ENCODE assay signal across 8 cellular contexts in the genomic region with DNA sequence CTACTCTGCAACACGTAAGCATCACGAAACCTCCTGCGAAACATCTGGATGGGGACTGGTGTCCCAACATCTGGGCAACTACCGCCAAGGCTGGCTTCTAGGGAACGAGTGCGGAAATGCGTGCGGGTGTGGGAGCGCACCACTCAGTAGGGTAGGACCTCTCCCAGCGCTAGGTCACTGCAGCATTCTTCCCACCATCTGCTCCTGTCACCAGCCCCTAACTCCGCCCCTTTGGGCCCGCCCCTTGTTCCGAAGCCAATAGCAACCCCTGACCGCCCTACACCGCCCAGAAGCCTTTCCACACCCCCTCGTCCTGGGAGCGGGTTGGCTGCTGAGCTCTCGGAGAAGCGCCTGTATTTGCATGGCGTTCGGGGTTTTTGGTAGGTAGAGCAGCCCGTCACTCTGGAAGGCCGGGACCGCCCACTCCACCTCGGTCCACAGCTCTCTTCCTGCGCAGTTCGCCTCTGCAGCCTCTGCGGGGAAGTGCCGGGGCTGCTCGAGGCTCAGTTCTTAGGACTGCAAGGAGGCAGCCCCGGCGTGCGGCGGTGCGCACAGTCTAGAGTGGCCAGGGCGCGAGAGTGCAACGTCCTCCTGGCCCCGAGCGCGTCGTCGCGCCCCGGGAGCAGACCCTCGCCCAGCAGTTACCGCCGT. TPM values are rescaled to one million over a fixed set of nuclear protein-coding genes. Genes with fewer than 3 reads are reported as not detected.
DNase-seq lines count a peak whose midpoint lies in the region; ATAC-seq and TF ChIP-seq lines count a peak whose summit lies in the region.

TSS of gene HS3ST3B1 (plus strand) at position 454 of the 651 bp plus-strand sequence. CDS start 438 bp downstream, outside the sequence.

- H3F3A ChIP-seq in neural cell (ENCODE audit: insufficient read depth, low read length, poor library complexity, severe bottlenecking), result no peaks in the 10 kb centered on the region

- H3K9me2 ChIP-seq in neural cell (ENCODE audit: insufficient read depth, low read length), result no peaks in the 10 kb centered on the region

- H3K27me3 Mint-ChIP-seq in stimulated activated naive CD8-positive, alpha-beta T cell treated with anti-CD3 and anti-CD28 coated beads, Interleukin-15, Interleukin-2, amounts not matched to agents 100 ng/mL and 50 ng/mL, for 24 hours, result peaks cover 30% of the 10 kb centered on the region

- peak; percentile 69 for TF ChIP-seq RAD21 in neural cell (conservative IDR thresholded peaks at IDR 0.05)

- no peaks in the 10 kb centered on the region for H3K4me1 ChIP-seq in foreskin keratinocyte

- TF ChIP-seq CTCF in foreskin keratinocyte (conservative IDR thresholded peaks at IDR 0.05) (no peak), neural cell (IDR thresholded peaks at IDR 0.05; ENCODE audit: poor library complexity, severe bottlenecking) (peak; percentile 71)

- no peak for TF ChIP-seq EP300 in neural cell (conservative IDR thresholded peaks at IDR 0.05; ENCODE audit: poor library complexity, severe bottlenecking)

- peak within 1 kb of the TSS; percentile 94 for H3K27ac Mint-ChIP-seq in stimulated activated naive CD8-positive, alpha-beta T cell treated with anti-CD3 and anti-CD28 coated beads, Interleukin-15, Interleukin-2, amounts not matched to agents 100 ng/mL and 50 ng/mL, for 24 hours

- H3K27ac ChIP-seq in foreskin keratinocyte (no peak within 1 kb of the TSS), neural cell (ENCODE audit: low read length) (no peak within 1 kb of the TSS)

- H3K4me1 Mint-ChIP-seq in stimulated activated naive CD8-positive, alpha-beta T cell treated with anti-CD3 and anti-CD28 coated beads, Interleukin-15, Interleukin-2, amounts not matched to agents 100 ng/mL and 50 ng/mL, for 24 hours (ENCODE audit: low read depth), result peaks cover 74% of the 10 kb centered on the region

- peak within 1 kb of the TSS; percentile 85 for H3K4me3 ChIP-seq in neural cell (ENCODE audit: low read length)

- H3K36me3 ChIP-seq in neural cell (ENCODE audit: insufficient read depth, low read length), result no peaks in the 10 kb centered on the region

- H3K9ac ChIP-seq in neural cell (ENCODE audit: low read length), result peak within 1 kb of the TSS; percentile 44

- DNase-seq in DMS79 treated with DMSO at 0.1 percent for 48 hours (lab: John Stamatoyannopoulos, UW), result peak; percentile 34
- DNase-seq in KG1 (lab: John Stamatoyannopoulos, UW), result peak; percentile 11
- DNase-seq in SIG-M5 treated with dmso at 0.1 percent for 504 hours (lab: John Stamatoyannopoulos, UW; ENCODE audit: unreplicated experiment), result peak; percentile 98
- DNase-seq in activated gamma-delta T cell treated with Interleukin-2 at 50 U/mL for 16 hours, result peak; percentile 99
- peak; percentile 97 for DNase-seq in foreskin keratinocyte

- ATAC-seq in GM21786 (IDR thresholded peaks at IDR 0.05; ENCODE audit: unreplicated experiment) (peak; percentile 74), foreskin keratinocyte (peak; percentile 93)

- H3K9me3 ChIP-seq in neural cell (ENCODE audit: low read length), result no peaks in the 10 kb centered on the region

- peak within 1 kb of the TSS; percentile 79 for H3K4me2 ChIP-seq in neural cell (ENCODE audit: low read length)

- no peaks in the 10 kb centered on the region for H3K79me2 ChIP-seq in neural cell (replicated peaks; ENCODE audit: insufficient read depth, low read length)

- H3K4me3 Mint-ChIP-seq in stimulated activated naive CD8-positive, alpha-beta T cell treated with anti-CD3 and anti-CD28 coated beads, Interleukin-15, Interleukin-2, amounts not matched to agents 100 ng/mL and 50 ng/mL, for 24 hours, result peak within 1 kb of the TSS; percentile 95

- no peak within 1 kb of the TSS for H2AFZ ChIP-seq in neural cell (ENCODE audit: low read depth, low read length)

- peaks cover 12% of the 10 kb centered on the region for H3K36me3 Mint-ChIP-seq in stimulated activated naive CD8-positive, alpha-beta T cell treated with anti-CD3 and anti-CD28 coated beads, Interleukin-15, Interleukin-2, amounts not matched to agents 100 ng/mL and 50 ng/mL, for 24 hours (ENCODE audit: low read depth)

- no peaks in the 10 kb centered on the region for H3K9me3 Mint-ChIP-seq in stimulated activated naive CD8-positive, alpha-beta T cell treated with anti-CD3 and anti-CD28 coated beads, Interleukin-15, Interleukin-2, amounts not matched to agents 100 ng/mL and 50 ng/mL, for 24 hours

- H4K20me1 ChIP-seq in neural cell (ENCODE audit: insufficient read depth), result no peaks in the 10 kb centered on the region

- H3K27me3 ChIP-seq in foreskin keratinocyte (peaks cover 73% of the 10 kb centered on the region), neural cell (ENCODE audit: insufficient read depth, low read depth, low read length) (peaks cover 95% of the 10 kb centered on the region)

TF ChIP-seq in neural cell, 6 proteins besides CTCF, POLR2A, EP300 and RAD21:
- TF ChIP-seq REST (IDR thresholded peaks at IDR 0.05; ENCODE audit: borderline replicate concordance) (no peak), EZH2 (IDR thresholded peaks at IDR 0.05; ENCODE audit: borderline replicate concordance, insufficient read depth, low read length, poor library complexity, severe bottlenecking) (no peak), MXI1 (conservative IDR thresholded peaks at IDR 0.05; ENCODE audit: poor library complexity, severe bottlenecking) (peak; percentile 42), POLR2AphosphoS5 (IDR thresholded peaks at IDR 0.05) (peak; percentile 15), TAF1 (IDR thresholded peaks at IDR 0.05; ENCODE audit: low read depth) (peak; percentile 5), SMC3 (conservative IDR thresholded peaks at IDR 0.05; ENCODE audit: poor library complexity) (peak; percentile 70)

RNA-seq across cellular contexts. Expression of gene HS3ST3B1, which starts in this region (rescaled TPM):
- total RNA-seq in foreskin keratinocyte, result 1.8 and 2.1 TPM in 2 replicates
- polyA plus RNA-seq in foreskin keratinocyte (0.56 and 0.70 TPM in 2 replicates), neural cell (0.56 and 0.58 TPM in 2 replicates)
- 2.7 TPM in 2 replicates for polyA minus RNA-seq in neural cell

Comparison
In these comparisons a context has a peak if more than half of its experiments do, and no peak if none do; other contexts are left out.
1. DNase-seq: peak in every context shown above with its lines; median percentile 99 in activated gamma-delta T cell treated with Interleukin-2 at 50 U/mL for 16 hours; 98 in SIG-M5 treated with dmso at 0.1 percent for 504 hours; 97 in foreskin keratinocyte; 34 in DMS79 treated with DMSO at 0.1 percent for 48 hours; 11 in KG1.